Comparison of ENCODE assay signal across 8 cellular contexts in genomic region chr5:154701725-154702124, GRCh38. TPM values are rescaled to one million over a fixed set of nuclear protein-coding genes. Genes with fewer than 3 reads are reported as not detected.
DNase-seq lines count a peak whose midpoint lies in the region; TF ChIP-seq lines count a peak whose summit lies in the region.
"Not testable (repeated sequence)": the region's sequence is repeated elsewhere in the genome, so short reads cannot be mapped to it uniquely, and the experiment has no call there.

No MANE protein-coding gene starts in this region.

- not testable (repeated sequence) for H3K18ac ChIP-seq in trophoblast cell (ENCODE audit: low read length)

- not testable (repeated sequence) for H3K4me2 ChIP-seq in trophoblast cell (ENCODE audit: low read length)

- WGBS in trophoblast cell (ENCODE audit: extremely low coverage, insufficient coverage, insufficient read length): no CpG with 5 or more reads among the region's 4 CpGs

- not testable (repeated sequence) for TF ChIP-seq CTCF in Caco-2 (IDR thresholded peaks at IDR 0.05; ENCODE audit: insufficient read depth in 1 of 2, low read depth in 1 of 2, low read length in 1 of 2, severe bottlenecking in 1 of 2, unreplicated experiment in 1 of 2); MCF 10A (IDR thresholded peaks at IDR 0.05; ENCODE audit: unreplicated experiment); left ventricle myocardium inferior (IDR thresholded peaks at IDR 0.05; ENCODE audit: borderline replicate concordance); type B pancreatic cell (conservative IDR thresholded peaks at IDR 0.05)

- DNase-seq in Caco-2 (peak in 1 of 2 experiments; percentile 55), M059J (ENCODE audit: low read depth) (peak; percentile 59), SW480 (ENCODE audit: low spot score) (peak; percentile 57), MCF 10A (ENCODE audit: unreplicated experiment) (peak; percentile 27), kidney tubule cell (ENCODE audit: low spot score) (peak; percentile 62), trophoblast cell (peak; percentile 33 to 63)
- not testable (repeated sequence) for DNase-seq in left ventricle myocardium inferior; type B pancreatic cell (ENCODE audit: extremely low spot score, unreplicated experiment)

- not testable (repeated sequence) for H3K4ac ChIP-seq in trophoblast cell (ENCODE audit: low read depth, low read length)

- not testable (repeated sequence) for H3K9me3 ChIP-seq in Caco-2; left ventricle myocardium inferior (replicated peaks); trophoblast cell (ENCODE audit: insufficient read depth, low read depth, low read length)

- peak overlapping the region; percentile 46 for H3K27ac ChIP-seq in left ventricle myocardium inferior (replicated peaks)
- not testable (repeated sequence) for H3K27ac ChIP-seq in trophoblast cell (ENCODE audit: low read depth, low read length)

- not testable (repeated sequence) for BruUV-seq in Caco-2 (replicated peaks; lab: Mats Ljungman, UMichigan); MCF 10A (replicated peaks; lab: Mats Ljungman, UMichigan)

- not testable (repeated sequence) for H2BK5ac ChIP-seq in trophoblast cell (ENCODE audit: low read depth, low read length, poor library complexity)

- not testable (repeated sequence) for H3K36me3 Mint-ChIP-seq in Caco-2 (ENCODE audit: insufficient read depth, unreplicated experiment); MCF 10A (ENCODE audit: insufficient read depth, unreplicated experiment); type B pancreatic cell

- peaks cover 23% of the 10 kb centered on the region for H3K4me1 Mint-ChIP-seq in Caco-2 (ENCODE audit: low read depth, unreplicated experiment)
- H3K4me1 Mint-ChIP-seq in MCF 10A (ENCODE audit: insufficient read depth, unreplicated experiment): not testable (repeated sequence)
- H3K4me1 Mint-ChIP-seq in type B pancreatic cell (ENCODE audit: unreplicated experiment): peaks cover 22% of the 10 kb centered on the region

- not testable (repeated sequence) for H2AK5ac ChIP-seq in trophoblast cell (ENCODE audit: low read length)

- peaks cover 34% of the 10 kb centered on the region for H3K4me1 ChIP-seq in Caco-2
- H3K4me1 ChIP-seq in left ventricle myocardium inferior: peaks cover 30% of the 10 kb centered on the region
- peaks cover 5 to 16% of the 10 kb centered on the region in 2 experiments for H3K4me1 ChIP-seq in trophoblast cell (ENCODE audit: control insufficient read depth in 1 of 2, insufficient read depth in 2 of 2, low read length in 2 of 2)

- H3K9me3 Mint-ChIP-seq in Caco-2 (ENCODE audit: unreplicated experiment); MCF 10A (ENCODE audit: unreplicated experiment); type B pancreatic cell: not testable (repeated sequence)

- not testable (repeated sequence) for H3K79me2 ChIP-seq in trophoblast cell (ENCODE audit: control insufficient read depth, insufficient read depth, low read length, poor library complexity)

- H2BK12ac ChIP-seq in trophoblast cell (ENCODE audit: low read length): not testable (repeated sequence)

- CTCF ChIA-PET in Caco-2 (lab: Charles Lee): not testable (repeated sequence)
- CTCF ChIA-PET in MCF 10A (lab: Yijun Ruan, JAX): interaction anchor here (0.6 to 1.6 kb wide), 4 partner anchors 23 to 1640 kb away, joined by 3 read pairs; no protein-coding TSS in a partner anchor

- H3K27ac Mint-ChIP-seq in Caco-2 (ENCODE audit: unreplicated experiment) (peak overlapping the region; percentile 40), type B pancreatic cell (peak overlapping the region; percentile 83)
- not testable (repeated sequence) for H3K27ac Mint-ChIP-seq in MCF 10A (ENCODE audit: low read depth, unreplicated experiment)

- not testable (repeated sequence) for H3K9ac ChIP-seq in trophoblast cell (ENCODE audit: low read length)

- H2BK120ac ChIP-seq in trophoblast cell (ENCODE audit: insufficient read depth, low read length, poor library complexity): not testable (repeated sequence)

- not testable (repeated sequence) for H4K12ac ChIP-seq in trophoblast cell (ENCODE audit: low read depth, low read length)

- not testable (repeated sequence) for H3K36me3 ChIP-seq in Caco-2 (ENCODE audit: control insufficient read depth, insufficient read depth, low read length); left ventricle myocardium inferior; trophoblast cell (ENCODE audit: control insufficient read depth in 1 of 2, insufficient read depth in 2 of 2, low read length in 2 of 2)

- H4K8ac ChIP-seq in trophoblast cell (ENCODE audit: low read depth, low read length): not testable (repeated sequence)

- H2AFZ ChIP-seq in trophoblast cell (ENCODE audit: insufficient read depth, low read length, poor library complexity): not testable (repeated sequence)

- not testable (repeated sequence) for H3K27me3 Mint-ChIP-seq in Caco-2 (ENCODE audit: insufficient read depth, unreplicated experiment); MCF 10A (ENCODE audit: insufficient read depth, unreplicated experiment); type B pancreatic cell

- H4K91ac ChIP-seq in trophoblast cell (ENCODE audit: low read depth, low read length): not testable (repeated sequence)

- not testable (repeated sequence) for H3K4me3 ChIP-seq in Caco-2 (ENCODE audit: low read depth, low read length); left ventricle myocardium inferior; trophoblast cell (ENCODE audit: low read depth, low read length)

- H3K4me3 Mint-ChIP-seq in Caco-2 (ENCODE audit: unreplicated experiment); MCF 10A (ENCODE audit: unreplicated experiment); type B pancreatic cell: not testable (repeated sequence)

- not testable (repeated sequence) for H3K23ac ChIP-seq in trophoblast cell (ENCODE audit: low read length)

- H3K27me3 ChIP-seq in Caco-2 (replicated peaks; ENCODE audit: control insufficient read depth, insufficient read depth, low read length); left ventricle myocardium inferior (ENCODE audit: low read depth); trophoblast cell (ENCODE audit: insufficient read depth, low read length): not testable (repeated sequence)

- H3K14ac ChIP-seq in trophoblast cell (ENCODE audit: low read length): not testable (repeated sequence)

- not testable (repeated sequence) for H3K79me1 ChIP-seq in trophoblast cell (ENCODE audit: low read length)

- intact Hi-C loops in Caco-2 (cut with micrococcal nuclease; ENCODE audit: unreplicated experiment); MCF 10A (cut with micrococcal nuclease); left ventricle myocardium inferior (cut with micrococcal nuclease): not testable (repeated sequence)

- POLR2A ChIA-PET in Caco-2 (lab: Charles Lee) (interaction anchor here (1.1 kb wide), 1 partner anchor 19 kb away, joined by 4 read pairs; no protein-coding TSS in a partner anchor), MCF 10A (lab: Yijun Ruan, JAX) (interaction anchor here (0.6 to 1.0 kb wide), 3 partner anchors 10 to 44 kb away, joined by 3 read pairs; no protein-coding TSS in a partner anchor)

RNA-seq across cellular contexts. Expression of gene LARP1, which starts 53.5 kb away (rescaled TPM):
- total RNA-seq in Caco-2 (2022) (357 and 372 TPM in 2 replicates), MCF 10A (2022) (321 and 340 TPM in 2 replicates), left ventricle myocardium inferior (148 TPM), type B pancreatic cell (ENCODE audit: low replicate concordance) (170 and 220 TPM in 2 replicates)
- total RNA-seq in M059J (2014; rRNA removed; shearing (Covaris generic)): 42.0 and 77.3 TPM in 2 replicates
- 106 and 113 TPM in 2 replicates for polyA plus RNA-seq in trophoblast cell (2013)
